In the genomic region with DNA sequence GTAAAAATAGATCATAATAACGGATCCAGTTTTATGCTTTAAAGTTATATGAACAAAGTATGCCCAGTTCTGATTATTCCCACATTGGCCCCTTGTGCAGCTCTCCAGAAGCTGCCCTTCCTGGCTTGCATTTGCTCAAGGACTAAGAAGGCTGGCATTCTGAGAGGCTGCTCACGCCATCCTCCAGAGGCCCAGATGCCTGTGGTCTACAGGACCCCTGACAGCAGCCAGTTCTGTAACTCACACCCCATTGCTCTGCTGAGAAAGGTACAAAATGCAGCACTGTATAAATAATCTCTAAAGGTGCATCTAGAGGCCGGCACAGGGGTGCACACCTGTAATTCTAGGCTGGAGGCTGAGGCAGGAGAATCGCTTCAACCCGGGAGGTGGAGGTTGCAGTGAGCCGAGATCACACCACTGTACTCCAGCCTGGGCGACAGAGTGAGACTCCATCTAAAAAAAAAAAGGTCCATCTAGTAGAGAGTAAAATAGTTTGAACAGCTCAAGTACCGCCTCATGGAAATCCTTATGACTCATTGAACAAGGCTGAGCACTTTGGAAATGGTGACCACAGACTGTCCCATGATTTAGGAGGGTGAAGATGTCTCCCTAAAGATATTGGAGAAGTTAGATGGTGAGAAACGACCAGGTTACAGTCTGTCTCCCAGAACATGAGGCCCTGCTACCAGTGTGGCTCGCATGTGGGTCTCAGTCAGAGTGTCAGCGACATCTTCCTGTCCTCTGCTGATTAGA, we compare ENCODE assay signal across 14 cellular contexts. TPM values are rescaled to one million over a fixed set of nuclear protein-coding genes. Genes with fewer than 3 reads are reported as not detected.
A peak's percentile ranks its signal among the peaks of the same experiment; 100 is the strongest.
DNase-seq lines count a peak whose midpoint lies in the region; TF ChIP-seq lines count a peak whose summit lies in the region.
"Had no signal": no experiment of that assay in that cellular context is flagged by ENCODE, and none has a peak within 500 bp of the region (broad histone marks: within the 10 kb centered on the region; RNA-seq: fewer than 3 reads in every experiment).

No MANE protein-coding gene starts in this region.

- in situ Hi-C loops in mammary epithelial cell (cut with MboI; ENCODE audit: low sequenced_read_pairs in 2 of 2), result no loop called here

- H3K27me3 ChIP-seq in SJCRH30 (no peaks in the 10 kb centered on the region), mammary epithelial cell (ENCODE audit: insufficient read depth, low read length) (no peaks in the 10 kb centered on the region)
- H3K27me3 ChIP-seq: MG63, testis had no signal

- CTCF ChIA-PET in mammary epithelial cell (lab: Charles Lee; ENCODE audit: low non-redundant PET), result interaction anchor here (0.7 kb wide), 1 partner anchor 48 kb away, joined by 12 read pairs; no protein-coding TSS in a partner anchor

- H3K4me1 ChIP-seq in SJCRH30 (peaks cover 5% of the 10 kb centered on the region; the same call in 1 of the 2 replicates), mammary epithelial cell (ENCODE audit: insufficient read depth, low read length) (no peaks in the 10 kb centered on the region)
- H3K4me1 ChIP-seq: testis had no signal

- no peaks in the 10 kb centered on the region for H4K20me1 ChIP-seq in mammary epithelial cell (ENCODE audit: insufficient read depth, low read length)

- no peak overlapping the region for H2AFZ ChIP-seq in mammary epithelial cell (ENCODE audit: low read depth, low read length)

- no peak for TF ChIP-seq CTCF in mammary epithelial cell (conservative IDR thresholded peaks at IDR 0.05 in 1 of 2, IDR thresholded peaks at IDR 0.05 in 1 of 2; ENCODE audit: extremely low read depth in 1 of 2, insufficient read depth in 1 of 2, low read depth in 1 of 2, low read length in 2 of 2)

- intact Hi-C loops in mammary epithelial cell (cut with micrococcal nuclease), result no loop called here

- H3K36me3 ChIP-seq in SJCRH30, result peaks cover 7% of the 10 kb centered on the region; the same call in 1 of the 2 replicates
- H3K36me3 ChIP-seq in mammary epithelial cell (ENCODE audit: insufficient read depth, low read length), result no peaks in the 10 kb centered on the region
- H3K36me3 ChIP-seq: MG63 had no signal

- no peak overlapping the region for H3K9ac ChIP-seq in mammary epithelial cell (ENCODE audit: insufficient read depth, low read length)

- no peak overlapping the region for H3K4me2 ChIP-seq in mammary epithelial cell (ENCODE audit: insufficient read depth, low read depth, low read length)

- no peaks in the 10 kb centered on the region for H3K9me3 ChIP-seq in SJCRH30 (replicated peaks)
- H3K9me3 ChIP-seq in mammary epithelial cell (replicated peaks; ENCODE audit: insufficient read depth, low read length), result no peaks in the 10 kb centered on the region
- H3K9me3 ChIP-seq: MG63, testis had no signal

- peak; percentile 73 for DNase-seq in DMS53 (lab: John Stamatoyannopoulos, UW)
- DNase-seq in DMS53 treated with DMSO at 0.1 percent for 48 hours (lab: John Stamatoyannopoulos, UW; ENCODE audit: unreplicated experiment), result no peak
- DNase-seq in SJCRH30, result no peak
- DNase-seq in kidney tubule cell (ENCODE audit: low spot score), result peak; percentile 20
- DNase-seq in stromal cell of bone marrow (ENCODE audit: low read depth), result peak; percentile 66
- no peak for DNase-seq in mammary epithelial cell
- DNase-seq in cerebellum (ENCODE audit: low spot score), result no peak
- no peak for DNase-seq in NCI-H446 (lab: John Stamatoyannopoulos, UW)
- DNase-seq: amniotic stem cell, hippocampal formation, MG63, retina, testis had no signal

- no TSS peak for BruUV-seq in mammary epithelial cell (replicated peaks; lab: Mats Ljungman, UMichigan)

- H3K79me2 ChIP-seq in mammary epithelial cell (ENCODE audit: insufficient read depth, low read length), result no peaks in the 10 kb centered on the region

- WGBS in mammary epithelial cell (ENCODE audit: low coverage, missing lambda C conversion rate), result 92% methylated on average over 11 of the region's 11 CpGs

- H3K27ac ChIP-seq in SJCRH30 (peak overlapping the region; percentile 20), mammary epithelial cell (ENCODE audit: insufficient read depth, low read depth, low read length) (no peak overlapping the region)
- H3K27ac ChIP-seq: 22Rv1, testis had no signal

- H3K4me3 ChIP-seq in SJCRH30, result no peak overlapping the region
- no peak overlapping the region for H3K4me3 ChIP-seq in mammary epithelial cell (replicated peaks in 1 of 3; ENCODE audit: insufficient read depth in 1 of 3, low read depth in 2 of 3, low read length in 3 of 3)
- H3K4me3 ChIP-seq: MG63, testis had no signal

- dilution Hi-C loops in mammary epithelial cell (cut with HindIII; ENCODE audit: low sequenced_read_pairs), result no loop called here

RNA-seq across cellular contexts. Expression of a gene that starts 56.2 kb away (rescaled TPM):
- 37.5 and 45.7 TPM in 2 replicates for total RNA-seq in SJCRH30 (2014; rRNA removed; shearing (Covaris generic))
- total RNA-seq in mammary epithelial cell (10 to 100 TPM; 11.7 to 18.7 TPM), cerebellum (9.1 TPM)
- polyA plus RNA-seq in mammary epithelial cell, result 10.5 TPM
- 25.8 TPM for polyA minus RNA-seq in mammary epithelial cell

Comparison
In these comparisons a context has a peak if more than half of its experiments do, and no peak if none do; other contexts are left out.
1. DNase-seq: peak in DMS53 (single experiment), kidney tubule cell (single experiment) and stromal cell of bone marrow (single experiment); none in DMS53 treated with DMSO at 0.1 percent for 48 hours (single experiment), SJCRH30 (0 of 2), mammary epithelial cell (single experiment), cerebellum (single experiment) and NCI-H446 (0 of 2).